Comparison of ENCODE assay signal across 8 cellular contexts in the genomic region with DNA sequence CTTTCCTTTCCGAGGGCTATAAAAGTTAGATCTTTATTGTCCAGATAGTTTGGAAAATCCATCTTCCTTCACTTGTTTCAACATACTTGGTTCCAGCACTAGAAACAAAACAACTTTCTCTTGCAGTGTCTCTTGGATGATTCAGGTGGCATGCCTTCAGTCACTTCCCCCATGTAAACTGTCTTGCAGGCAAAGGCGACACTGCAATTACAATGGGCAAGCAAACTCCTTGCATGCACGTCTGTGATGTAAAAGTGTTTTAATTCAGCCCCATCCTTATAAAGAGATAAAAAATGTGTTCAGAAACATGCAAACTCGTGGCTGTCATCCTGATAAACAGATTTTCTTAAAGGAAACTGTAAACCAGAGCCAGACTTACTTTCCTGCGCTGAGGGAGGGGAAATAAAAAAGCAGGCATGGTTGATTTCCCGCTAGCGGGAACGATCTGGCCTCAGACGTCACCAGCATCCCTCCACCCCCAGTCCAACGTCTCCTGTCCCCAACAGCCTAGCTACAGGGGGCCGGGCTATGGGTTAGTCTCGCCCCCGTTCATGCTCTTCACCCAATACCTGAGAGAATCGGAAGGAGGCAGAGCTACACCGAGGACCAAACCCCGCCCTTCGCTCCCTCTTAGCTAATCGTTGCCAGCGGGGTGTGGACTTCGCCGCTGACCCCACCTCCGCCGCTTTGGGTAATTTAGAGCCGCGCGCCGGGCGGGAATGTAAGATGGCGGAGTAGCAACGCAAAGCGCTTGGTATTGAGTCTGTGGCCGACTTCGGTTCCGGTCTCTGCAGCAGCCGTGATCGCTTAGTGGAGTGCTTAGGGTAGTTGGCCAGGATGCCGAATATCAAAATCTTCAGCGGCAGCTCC. TPM values are rescaled to one million over a fixed set of nuclear protein-coding genes. Genes with fewer than 3 reads are reported as not detected.
DNase-seq lines count a peak whose midpoint lies in the region; ATAC-seq, FAIRE-seq and TF ChIP-seq lines count a peak whose summit lies in the region.

A gene (plus strand): TSS at position 719 of the 870 bp plus-strand sequence. CDS start 119 bp downstream, at position 838.

- H3K4me3 ChIP-seq in ACC112 (ENCODE audit: low read depth, low read length) (peak within 1 kb of the TSS; percentile 94), breast epithelium (peak within 1 kb of the TSS; percentile 60 to 79 (median 62)), iPS-20b (ENCODE audit: low read length) (peak within 1 kb of the TSS; percentile 79), small intestine (ENCODE audit: low read depth in 1 of 2, low read length in 2 of 2) (peak within 1 kb of the TSS; percentile 39 to 53)

- peak; percentile 99 for ATAC-seq in GM18870 (IDR thresholded peaks at IDR 0.05; ENCODE audit: unreplicated experiment)
- peak; percentile 100 for ATAC-seq in HG03135 (IDR thresholded peaks at IDR 0.05; ENCODE audit: unreplicated experiment)

- peak within 1 kb of the TSS; percentile 92 for H2AFZ ChIP-seq in ACC112 (ENCODE audit: low read length, unreplicated experiment)

- TF ChIP-seq CTCF in VCaP (conservative IDR thresholded peaks at IDR 0.05) = no peak
- no peak for TF ChIP-seq CTCF in breast epithelium (IDR thresholded peaks at IDR 0.05)

- H3K36me3 ChIP-seq in ACC112 (ENCODE audit: insufficient read depth, low read length) = no peaks in the 10 kb centered on the region
- no peaks in the 10 kb centered on the region for H3K36me3 ChIP-seq in breast epithelium
- H3K36me3 ChIP-seq in iPS-20b (ENCODE audit: insufficient read depth, low read depth, low read length) = no peaks in the 10 kb centered on the region
- no peaks in the 10 kb centered on the region for H3K36me3 ChIP-seq in small intestine (ENCODE audit: control insufficient read depth in 2 of 2, insufficient read depth in 2 of 2, low read length in 2 of 2)

- intact Hi-C loops in breast epithelium (cut with DNase I; ENCODE audit: low total_unique reads) = no loop called here

- H3K27me3 ChIP-seq in ACC112 (ENCODE audit: insufficient read depth, low read length) (no peaks in the 10 kb centered on the region), breast epithelium (peaks cover 0 to 19% of the 10 kb centered on the region in 2 donors), iPS-20b (ENCODE audit: insufficient read depth, low read length) (no peaks in the 10 kb centered on the region), small intestine (ENCODE audit: control insufficient read depth in 2 of 2, insufficient read depth in 2 of 2, low read length in 2 of 2) (peaks cover 0 to 2% of the 10 kb centered on the region in 2 donors)

- DNase-seq in NCI-H2196 treated with DMSO at 0.1 percent for 48 hours (lab: John Stamatoyannopoulos, UW; ENCODE audit: unreplicated experiment) (peak; percentile 89), breast epithelium (ENCODE audit: low spot score in 2 of 2) (peak; percentile 80 to 88), small intestine (peak; percentile 93)

- FAIRE-seq in small intestine (lab: Jason Lieb, UNC) = peak; percentile 82

- H3K9me3 ChIP-seq in breast epithelium = peaks cover 0 to 3% of the 10 kb centered on the region in 2 donors
- no peaks in the 10 kb centered on the region for H3K9me3 ChIP-seq in iPS-20b (ENCODE audit: insufficient read depth, low read depth, low read length)
- no peaks in the 10 kb centered on the region for H3K9me3 ChIP-seq in small intestine (ENCODE audit: control insufficient read depth, low read depth)

- peak; percentile 19 for TF ChIP-seq POLR2A in breast epithelium (IDR thresholded peaks at IDR 0.05)

- peak within 1 kb of the TSS; percentile 89 for H3K9ac ChIP-seq in iPS-20b (ENCODE audit: low read depth, low read length)

- peak within 1 kb of the TSS; percentile 70; the same call in 1 of the 2 replicates for H3K27ac ChIP-seq in ACC112 (ENCODE audit: low read depth, low read length)
- peak within 1 kb of the TSS; percentile 31; the same call in 1 of the 2 replicates for H3K27ac ChIP-seq in VCaP
- H3K27ac ChIP-seq in breast epithelium = peak within 1 kb of the TSS; percentile 66 to 89
- peak within 1 kb of the TSS; percentile 60 for H3K27ac ChIP-seq in iPS-20b (ENCODE audit: low read length)
- H3K27ac ChIP-seq in small intestine (ENCODE audit: low read depth in 1 of 2, low read length in 1 of 2) = peak within 1 kb of the TSS in 1 of 2 donors; percentile 76

- 1 to 45% (median 11%) methylated on average over 38 of the region's 38 CpGs for WGBS in small intestine, 3 donors

- H3K4me1 ChIP-seq in ACC112 (ENCODE audit: control insufficient read depth, insufficient read depth, low read length, unreplicated experiment) (peaks cover 22% of the 10 kb centered on the region), breast epithelium (no peaks in the 10 kb centered on the region), iPS-20b (ENCODE audit: insufficient read depth, low read length) (peaks cover 3% of the 10 kb centered on the region; the same call in 1 of the 2 replicates), small intestine (ENCODE audit: control insufficient read depth in 2 of 2, insufficient read depth in 1 of 2, low read depth in 1 of 2, low read length in 1 of 2) (no peaks in the 10 kb centered on the region)

- H3K79me2 ChIP-seq in ACC112 (ENCODE audit: control insufficient read depth, insufficient read depth, low read length, unreplicated experiment) = peaks cover 41% of the 10 kb centered on the region

RNA-seq across cellular contexts. Expression of the gene that starts here (rescaled TPM):
- total RNA-seq in breast epithelium = 10 to 100 TPM; 19.3 to 24.9 (median 20.8) TPM
- 10 to 100 TPM in 2 of 3 donors, 1 to 10 TPM in 1; 2.9 to 18.2 (median 13.2) TPM for polyA plus RNA-seq in small intestine
